Comparison of ENCODE assay signal across 1 cellular context in the genomic region with DNA sequence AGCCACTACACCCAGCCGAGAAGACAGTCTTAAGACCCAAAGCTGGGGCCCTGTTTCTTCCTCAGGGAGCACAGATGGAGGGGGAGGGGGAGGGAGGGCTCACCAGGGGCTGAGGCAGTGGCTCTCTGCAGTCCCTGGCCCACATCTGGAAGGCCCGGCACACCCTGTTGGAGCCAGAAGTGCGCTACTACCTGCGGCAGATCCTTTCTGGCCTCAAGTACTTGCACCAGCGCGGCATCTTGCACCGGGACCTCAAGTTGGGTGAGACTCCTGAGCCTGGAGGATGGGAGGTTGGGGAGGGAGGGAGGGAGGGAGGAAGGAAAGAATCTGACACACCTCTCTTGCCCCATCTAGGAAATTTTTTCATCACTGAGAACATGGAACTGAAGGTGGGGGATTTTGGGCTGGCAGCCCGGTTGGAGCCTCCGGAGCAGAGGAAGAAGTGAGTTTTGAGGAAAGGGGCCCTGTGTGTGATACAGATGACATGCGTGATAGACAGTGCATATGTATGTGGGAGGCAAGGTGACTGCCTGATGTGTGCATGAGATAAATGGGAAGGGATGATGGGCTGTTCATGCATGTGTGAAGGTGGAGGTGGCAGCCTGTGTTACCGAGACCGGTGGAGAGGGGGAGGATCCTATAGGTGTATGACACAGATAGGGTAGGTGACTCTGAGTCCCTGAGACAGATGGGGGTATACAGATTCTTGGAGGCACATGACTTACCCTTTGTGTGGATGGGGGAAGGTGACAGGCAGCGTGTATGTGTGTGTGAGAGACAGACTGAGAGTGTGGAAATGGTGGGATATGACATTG.
TF ChIP-seq lines count a peak whose summit lies in the region.

No MANE protein-coding gene starts in this region.

TF ChIP-seq in K562, 482 proteins besides CTCF, POLR2A, EP300 and RAD21 (continued from another document):
- TF ChIP-seq KLF16 (IDR thresholded peaks at IDR 0.05) (peak; percentile 39; the same call in 1 of the 2 replicates), SOX6 (IDR thresholded peaks at IDR 0.05) (peak; percentile 52), ARID1B (IDR thresholded peaks at IDR 0.05) (peak; percentile 84), SMARCE1 (IDR thresholded peaks at IDR 0.05) (0 out of 2 replicates have a peak, but pooled peaks have one; percentile 53), GATA2 (CRISPR knock-in tag; IDR thresholded peaks at IDR 0.05) (peak; percentile 79), JUN (IDR thresholded peaks at IDR 0.05; ENCODE audit: borderline replicate concordance, low read depth, low read length) (no peak), JUN (CRISPR knock-in tag; IDR thresholded peaks at IDR 0.05; ENCODE audit: borderline replicate concordance) (no peak), NR2C1 (IDR thresholded peaks at IDR 0.05) (peak; percentile 17; the same call in 1 of the 2 replicates), NR2C1 (tag; IDR thresholded peaks at IDR 0.05) (no peak), TRIM24 (IDR thresholded peaks at IDR 0.05) (0 out of 4 replicates have a peak, but pooled peaks of 1 of the 2 experiments have one; percentile 15), MITF (IDR thresholded peaks at IDR 0.05) (0 out of 2 replicates have a peak, but pooled peaks have one; percentile 12), HDGF (IDR thresholded peaks at IDR 0.05) (peak; percentile 81; the same call in 1 of the 2 replicates), TCFL5 (CRISPR knock-in tag; conservative IDR thresholded peaks at IDR 0.05) (no peak), HDAC2 (IDR thresholded peaks at IDR 0.05) (peak; percentile 33; the same call in 1 of the 2 replicates), ZNF277 (CRISPR knock-in tag; IDR thresholded peaks at IDR 0.05; ENCODE audit: borderline replicate concordance) (no peak), NCOR1 (IDR thresholded peaks at IDR 0.05) (peak; percentile 59), CTBP1 (IDR thresholded peaks at IDR 0.05; ENCODE audit: borderline replicate concordance) (peak; percentile 57; the same call in 1 of the 2 replicates), ATF6 (CRISPR knock-in tag; IDR thresholded peaks at IDR 0.05) (0 out of 2 replicates have a peak, but pooled peaks have one; percentile 47), CBFA2T2 (conservative IDR thresholded peaks at IDR 0.05) (peak; percentile 64), CBFA2T3 (IDR thresholded peaks at IDR 0.05) (peak; percentile 82), CEBPG (CRISPR knock-in tag; IDR thresholded peaks at IDR 0.05) (peak; percentile 15; the same call in 1 of the 2 replicates), CEBPG (tag; conservative IDR thresholded peaks at IDR 0.05 in 1 of 2, IDR thresholded peaks at IDR 0.05 in 1 of 2) (no peak)
